In the genomic region with DNA sequence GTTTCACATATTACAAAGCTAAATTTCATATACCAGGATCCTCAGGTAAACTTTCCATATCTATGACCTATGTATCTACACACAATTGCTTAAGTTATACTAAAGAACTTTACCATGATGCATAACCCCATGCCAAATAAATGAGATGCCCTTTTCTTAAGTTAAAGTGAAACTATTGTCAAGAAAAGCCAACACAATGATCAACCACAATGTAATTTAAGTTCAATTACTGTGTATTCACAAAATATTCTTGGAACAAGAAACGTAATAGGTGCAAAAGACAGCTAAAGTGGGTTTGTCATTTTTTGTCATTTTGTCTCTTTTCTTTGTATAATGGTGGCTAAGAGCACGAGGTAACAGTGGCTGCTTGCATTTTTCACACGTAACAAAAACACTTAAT, we compare ENCODE assay signal across 20 cellular contexts. TPM values are rescaled to one million over a fixed set of nuclear protein-coding genes. Genes with fewer than 3 reads are reported as not detected.
DNase-seq lines count a peak whose midpoint lies in the region; ATAC-seq, FAIRE-seq and TF ChIP-seq lines count a peak whose summit lies in the region.
"Had no signal": no experiment of that assay in that cellular context is flagged by ENCODE, and none has a peak within 500 bp of the region (broad histone marks: within the 10 kb centered on the region; RNA-seq: fewer than 3 reads in every experiment).

No MANE protein-coding gene starts in this region.

- POLR2A ChIA-PET in A549 (lab: Yijun Ruan, JAX), result no interaction called here
- POLR2A ChIA-PET in CD8-positive, alpha-beta memory T cell (lab: Charles Lee), result no interaction called here

- CTCF ChIA-PET in A549 (lab: Yijun Ruan, JAX), result interaction anchor here (0.5 to 1.8 kb wide), 3 partner anchors 8 to 196 kb away, joined by 4 to 13 read pairs (median 4); no protein-coding TSS in a partner anchor
- CTCF ChIA-PET in CD8-positive, alpha-beta memory T cell (lab: Charles Lee), result interaction anchor here (0.6 to 1.9 kb wide), 4 partner anchors 14 to 196 kb away, joined by 3 to 6 read pairs (median 4); no protein-coding TSS in a partner anchor

- no peak overlapping the region for H3K18ac ChIP-seq in H9 (ENCODE audit: insufficient read length, low read depth, low read length)

- no peak overlapping the region for H2BK5ac ChIP-seq in H9 (ENCODE audit: insufficient read length, low read length)

- H2BK20ac ChIP-seq in H9 (ENCODE audit: low read depth, low read length, poor library complexity, severe bottlenecking), result no peak overlapping the region

- peak; percentile 79 for FAIRE-seq in A549 (lab: Jason Lieb, UNC)
- FAIRE-seq: D721Med, G401.6 had no signal

- H3K4me1 ChIP-seq in A549 (no peaks in the 10 kb centered on the region), H9 (ENCODE audit: insufficient read depth, low read length) (no peaks in the 10 kb centered on the region), smooth muscle cell (ENCODE audit: low read depth) (no peaks in the 10 kb centered on the region)
- peaks cover 57% of the 10 kb centered on the region for H3K4me1 ChIP-seq in CD8-positive, alpha-beta memory T cell (ENCODE audit: insufficient read depth, low read length)
- H3K4me1 ChIP-seq: colonic mucosa, sigmoid colon had no signal

- no peak overlapping the region for H3K23ac ChIP-seq in H9 (ENCODE audit: insufficient read length, low read depth, low read length)

- no peak overlapping the region for H3T11ph ChIP-seq in H9 (ENCODE audit: low read length)

- intact Hi-C loops in left colon (cut with DNase I, micrococcal nuclease), result no loop called here

- no peak overlapping the region for H4K5ac ChIP-seq in H9 (ENCODE audit: insufficient read length, low read depth, low read length)

- no peak for TF ChIP-seq RAD21 in A549 (conservative IDR thresholded peaks at IDR 0.05 in 1 of 2, IDR thresholded peaks at IDR 0.05 in 1 of 2)

- no peak overlapping the region for H3K27ac ChIP-seq in A549
- H3K27ac ChIP-seq in CD8-positive, alpha-beta memory T cell (ENCODE audit: low read depth, low read length), result peak overlapping the region; percentile 59
- no peak overlapping the region for H3K27ac ChIP-seq in H9 (ENCODE audit: insufficient read length, low read depth, low read length)
- H3K27ac ChIP-seq in smooth muscle cell (ENCODE audit: low read depth), result no peak overlapping the region
- H3K27ac ChIP-seq: sigmoid colon, thoracic aorta had no signal

- H3K14ac ChIP-seq in H9 (ENCODE audit: insufficient read depth, low read length), result no peak overlapping the region

- H3K79me2 ChIP-seq in H9 (ENCODE audit: insufficient read depth, low read length) (no peaks in the 10 kb centered on the region), smooth muscle cell (ENCODE audit: low read depth) (no peaks in the 10 kb centered on the region)

- H3K4me3 ChIP-seq in A549 (no peak overlapping the region), smooth muscle cell (no peak overlapping the region)
- no peak overlapping the region for H3K4me3 ChIP-seq in CD8-positive, alpha-beta memory T cell (ENCODE audit: low read length)
- H3K4me3 ChIP-seq: colonic mucosa, sigmoid colon, thoracic aorta had no signal

- H3K23me2 ChIP-seq in H9 (ENCODE audit: insufficient read length, low read depth, low read length, poor library complexity, severe bottlenecking), result no peaks in the 10 kb centered on the region

- no peak overlapping the region for H2BK120ac ChIP-seq in H9 (ENCODE audit: low read depth, low read length, poor library complexity, severe bottlenecking)

- TF ChIP-seq CTCF in A549 (IDR thresholded peaks at IDR 0.05) (no peak), H9 (conservative IDR thresholded peaks at IDR 0.05) (no peak), smooth muscle cell (IDR thresholded peaks at IDR 0.05; ENCODE audit: borderline replicate concordance, insufficient read depth, poor library complexity, severe bottlenecking) (no peak)

- no peak for TF ChIP-seq POLR2A in A549 (IDR thresholded peaks at IDR 0.05; ENCODE audit: low read length)

- no peak overlapping the region for H3K4ac ChIP-seq in H9 (ENCODE audit: low read depth, low read length)

- peaks cover 12% of the 10 kb centered on the region for H3K36me3 ChIP-seq in CD8-positive, alpha-beta memory T cell (ENCODE audit: insufficient read depth, low read length)
- peaks cover 9% of the 10 kb centered on the region for H3K36me3 ChIP-seq in smooth muscle cell (ENCODE audit: low read depth)
- H3K36me3 ChIP-seq: colonic mucosa had no signal

- H3K4me2 ChIP-seq in A549, result no peak overlapping the region
- no peak overlapping the region for H3K4me2 ChIP-seq in H9 (ENCODE audit: insufficient read depth, insufficient read length, low read length)
- no peak overlapping the region for H3K4me2 ChIP-seq in smooth muscle cell

- no peak overlapping the region for H4K8ac ChIP-seq in H9 (replicated peaks; ENCODE audit: insufficient read length, low read depth, low read length)

- no peak overlapping the region for H2BK15ac ChIP-seq in H9 (ENCODE audit: low read depth, low read length)

- H4K20me1 ChIP-seq in H9 (ENCODE audit: control insufficient read depth, insufficient read depth, insufficient read length) (no peaks in the 10 kb centered on the region), smooth muscle cell (ENCODE audit: low read depth) (peaks cover 15% of the 10 kb centered on the region)

- H3K27ac Mint-ChIP-seq in CD8-positive, alpha-beta memory T cell, result peak overlapping the region; percentile 27 to 98 (median 80)
- H3K27ac Mint-ChIP-seq in T-helper 17 cell (peak overlapping the region; percentile 87), H9 (no peak overlapping the region)
- peak overlapping the region; percentile 79 for H3K27ac Mint-ChIP-seq in central memory CD8-positive, alpha-beta T cell (ENCODE audit: low read depth)

- no peaks in the 10 kb centered on the region for H3K27me3 Mint-ChIP-seq in CD8-positive, alpha-beta memory T cell
- H3K27me3 Mint-ChIP-seq in T-helper 17 cell (no peaks in the 10 kb centered on the region), H9 (ENCODE audit: low read depth) (no peaks in the 10 kb centered on the region)
- no peaks in the 10 kb centered on the region for H3K27me3 Mint-ChIP-seq in central memory CD8-positive, alpha-beta T cell

- TF ChIP-seq EP300 in A549 (IDR thresholded peaks at IDR 0.05), result no peak

- no peak overlapping the region for H2BK12ac ChIP-seq in H9 (ENCODE audit: insufficient read length, low read depth, low read length)

- H3K36me3 Mint-ChIP-seq in CD8-positive, alpha-beta memory T cell, result peaks cover 4 to 69% (median 11%) of the 10 kb centered on the region in 3 donors
- H3K36me3 Mint-ChIP-seq in T-helper 17 cell (ENCODE audit: low read depth) (peaks cover 2% of the 10 kb centered on the region), H9 (ENCODE audit: insufficient read depth in 1 of 3, low read depth in 3 of 3) (peaks cover 0 to 23% (median 3%) of the 10 kb centered on the region in 3 experiments; a peak in 5 of 7 replicates)
- peaks cover 49% of the 10 kb centered on the region for H3K36me3 Mint-ChIP-seq in central memory CD8-positive, alpha-beta T cell (ENCODE audit: insufficient read depth)

- peaks cover 44 to 70% (median 66%) of the 10 kb centered on the region in 3 donors for H3K4me1 Mint-ChIP-seq in CD8-positive, alpha-beta memory T cell
- H3K4me1 Mint-ChIP-seq in T-helper 17 cell, result peaks cover 19% of the 10 kb centered on the region
- H3K4me1 Mint-ChIP-seq in central memory CD8-positive, alpha-beta T cell, result peaks cover 33% of the 10 kb centered on the region
- peaks cover 7 to 8% of the 10 kb centered on the region in 2 experiments; a peak in 3 of 4 replicates for H3K4me1 Mint-ChIP-seq in H9

- peak overlapping the region in 5 of 7 donors; percentile 66 to 80 (median 77) for H3K4me3 Mint-ChIP-seq in CD8-positive, alpha-beta memory T cell
- H3K4me3 Mint-ChIP-seq in T-helper 17 cell (peak overlapping the region; percentile 71), H9 (no peak overlapping the region)
- peak overlapping the region; percentile 59 for H3K4me3 Mint-ChIP-seq in central memory CD8-positive, alpha-beta T cell

- H3K9me3 Mint-ChIP-seq in CD8-positive, alpha-beta memory T cell, result no peaks in the 10 kb centered on the region
- no peaks in the 10 kb centered on the region for H3K9me3 Mint-ChIP-seq in central memory CD8-positive, alpha-beta T cell
- H3K9me3 Mint-ChIP-seq in H9, result no peaks in the 10 kb centered on the region

- H3K9ac ChIP-seq in H9 (ENCODE audit: extremely low read depth, insufficient read length, low read length) (no peak overlapping the region), smooth muscle cell (ENCODE audit: low read depth) (no peak overlapping the region)

- no peak overlapping the region for H2AK5ac ChIP-seq in H9 (ENCODE audit: insufficient read length, low read length)

- DNase-seq in A549 (ENCODE audit: low read depth in 1 of 2, low spot score in 1 of 2) (no peak), T-helper 17 cell (no peak), left colon (no peak), H9 (no peak), smooth muscle cell (lab: John Stamatoyannopoulos, UW; ENCODE audit: unreplicated experiment) (no peak)
- no peak for DNase-seq in CD8-positive, alpha-beta memory T cell
- no peak for DNase-seq in central memory CD8-positive, alpha-beta T cell (ENCODE audit: low spot score in 2 of 2)
- DNase-seq: activated CD4-positive, alpha-beta T cell treated with anti-CD3 and anti-CD28 coated beads, Interleukin-2, amount 50 U/mL, for 1 hour; colonic mucosa; foreskin fibroblast; hypothalamus; left cardiac atrium; NCI-H2081 treated with DMSO at 0.1 percent for 48 hours; NCI-H510A treated with DMSO at 0.1 percent for 48 hours; SHP77; sigmoid colon had no signal

- H3K27me3 ChIP-seq in CD8-positive, alpha-beta memory T cell (ENCODE audit: insufficient read depth, low read length, poor library complexity, severe bottlenecking), result no peaks in the 10 kb centered on the region
- H3K27me3 ChIP-seq in H9 (ENCODE audit: insufficient read depth, low read length) (no peaks in the 10 kb centered on the region), smooth muscle cell (ENCODE audit: low read depth) (no peaks in the 10 kb centered on the region)
- H3K27me3 ChIP-seq: colonic mucosa, sigmoid colon had no signal

- no peak overlapping the region for H4K91ac ChIP-seq in H9 (ENCODE audit: insufficient read length, low read depth, low read length)

- 84% methylated on average over 3 of the region's 3 CpGs for WGBS in A549 (ENCODE audit: missing lambda C conversion rate)
- WGBS in H9 (ENCODE audit: extremely low coverage, insufficient read length, low lambda C conversion rate), result no CpG with 5 or more reads among the region's 3 CpGs
- WGBS in smooth muscle cell (ENCODE audit: low lambda C conversion rate), result 90% methylated on average over 3 of the region's 3 CpGs

- ATAC-seq in A549 (no peak), T-helper 17 cell (no peak), left colon (no peak), GM19455 (IDR thresholded peaks at IDR 0.05; ENCODE audit: unreplicated experiment) (no peak)
- no peak for ATAC-seq in central memory CD8-positive, alpha-beta T cell (replicated peaks; ENCODE audit: extremely low read depth, poor library complexity, severe bottlenecking)
- ATAC-seq: left cardiac atrium had no signal

- H3K9me3 ChIP-seq in A549 (no peaks in the 10 kb centered on the region), T-helper 17 cell (ENCODE audit: control insufficient read depth, low read length, poor library complexity, severe bottlenecking) (no peaks in the 10 kb centered on the region), H9 (ENCODE audit: control insufficient read depth, low read depth, low read length) (no peaks in the 10 kb centered on the region), smooth muscle cell (replicated peaks; ENCODE audit: low read depth) (no peaks in the 10 kb centered on the region)
- no peaks in the 10 kb centered on the region for H3K9me3 ChIP-seq in CD8-positive, alpha-beta memory T cell (ENCODE audit: low read length)
- H3K9me3 ChIP-seq: colonic mucosa, sigmoid colon, thoracic aorta had no signal

- no peak overlapping the region for H3K56ac ChIP-seq in H9 (ENCODE audit: insufficient read length, low read depth, low read length)

- H3F3A ChIP-seq in smooth muscle cell (ENCODE audit: low read depth), result no peaks in the 10 kb centered on the region

- H3K79me1 ChIP-seq in H9 (ENCODE audit: insufficient read depth, low read depth, low read length, poor library complexity, severe bottlenecking), result no peaks in the 10 kb centered on the region

- H2AFZ ChIP-seq in H9 (ENCODE audit: low read length) (no peak overlapping the region), smooth muscle cell (ENCODE audit: low read depth) (no peak overlapping the region)

RNA-seq across cellular contexts. Expression of a gene that starts 18.6 kb away (rescaled TPM):
- 71.5 and 75.1 TPM in 2 replicates for polyA plus RNA-seq in A549 (2011; rRNA removed)
- polyA plus RNA-seq in A549 (2012; cell fraction: cytosol; rRNA removed), result 4.5 and 5.3 TPM in 2 replicates
- polyA plus RNA-seq in A549 (2012; cell fraction: nucleus; rRNA removed), result 9.5 and 21.7 TPM in 2 replicates
- 8.1 to 8.6 TPM (median 8.5 TPM) in 3 replicates for polyA plus RNA-seq in A549 (2017; fragmentation: RNase III; extraction: RNeasy Plus Mini Kit Qiagen cat#74134 plus additional on column Dnase treatment)
- polyA minus RNA-seq in A549 (2011; rRNA and poly(A)+ RNA removed), result 49.4 and 50.0 TPM in 2 replicates
- 10 to 100 TPM; 27.8 to 30.9 TPM for total RNA-seq in CD8-positive, alpha-beta memory T cell
- 25.6 TPM for polyA plus RNA-seq in CD8-positive, alpha-beta memory T cell
- 100 to 1,000 TPM in 1 of 2 donors, 10 to 100 TPM in 1; 92.7 to 128 TPM for total RNA-seq in T-helper 17 cell
- total RNA-seq in left colon, result 10 to 100 TPM; 23.6 to 26.0 TPM
- 9.1 and 10.0 TPM in 2 replicates for total RNA-seq in H9 (2021)
- total RNA-seq in smooth muscle cell, result 10.0 and 18.6 TPM in 2 replicates
- 7.6 and 9.4 TPM in 2 replicates for polyA plus RNA-seq in smooth muscle cell

Comparison
In these comparisons a context has a peak if more than half of its experiments do, and no peak if none do; other contexts are left out.
1. H3K27ac Mint-ChIP-seq: peak in CD8-positive, alpha-beta memory T cell (8 of 8), T-helper 17 cell (single experiment) and central memory CD8-positive, alpha-beta T cell (single experiment); none in H9 (0 of 3).
2. H3K4me3 Mint-ChIP-seq: peak in CD8-positive, alpha-beta memory T cell (5 of 7), T-helper 17 cell (single experiment) and central memory CD8-positive, alpha-beta T cell (single experiment); none in H9 (0 of 2).